Comparison of ENCODE assay signal across 16 cellular contexts in genomic region chr9:20685769-20686168, GRCh38.
DNase-seq lines count a peak whose midpoint lies in the region; ATAC-seq and TF ChIP-seq lines count a peak whose summit lies in the region.
"Had no signal": no experiment of that assay in that cellular context is flagged by ENCODE, and none has a peak within 500 bp of the region (broad histone marks: within the 10 kb centered on the region; RNA-seq: fewer than 3 reads in every experiment).

No MANE protein-coding gene starts in this region.

- H3K4me3 ChIP-seq in KMS-11 (IDR thresholded peaks at IDR 0.05; ENCODE audit: insufficient read depth, low read depth, low read length): no peak overlapping the region
- peak overlapping the region; percentile 91 for H3K4me3 ChIP-seq in endocrine pancreas (ENCODE audit: control insufficient read depth, insufficient read depth, low read length)
- peak overlapping the region; percentile 89 for H3K4me3 ChIP-seq in neuron (ENCODE audit: low read length)

- H3K9me3 ChIP-seq in endocrine pancreas (ENCODE audit: control insufficient read depth, low read length) (no peaks in the 10 kb centered on the region), neuron (ENCODE audit: low read length) (no peaks in the 10 kb centered on the region)

- TF ChIP-seq CTCF in C4-2B (conservative IDR thresholded peaks at IDR 0.05): no peak
- TF ChIP-seq CTCF in KMS-11 (conservative IDR thresholded peaks at IDR 0.05; ENCODE audit: low read depth, low read length): no peak

- ATAC-seq in HG03139 (IDR thresholded peaks at IDR 0.05; ENCODE audit: unreplicated experiment): no peak
- ATAC-seq in HG02840 (IDR thresholded peaks at IDR 0.05; ENCODE audit: low FRiP score, unreplicated experiment): no peak
- ATAC-seq: effector memory CD8-positive, alpha-beta T cell; naive thymus-derived CD8-positive, alpha-beta T cell; Panc1; stimulated activated naive CD8-positive, alpha-beta T cell treated with anti-CD3 and anti-CD28 coated beads, Interleukin-15, amount 100 ng/mL, for 72 hours had no signal

- H4K20me1 ChIP-seq in KMS-11 (ENCODE audit: insufficient read depth): no peaks in the 10 kb centered on the region

- H3K27ac ChIP-seq in C4-2B: peak overlapping the region; percentile 10; the same call in 1 of the 2 replicates
- H3K27ac ChIP-seq in KMS-11: no peak overlapping the region

- H2AFZ ChIP-seq in KMS-11 (ENCODE audit: low read depth) (no peak overlapping the region), neuron (ENCODE audit: low read depth, low read length) (no peak overlapping the region)

- DNase-seq in activated CD4-positive, alpha-beta T cell treated with anti-CD3 and anti-CD28 coated beads, Interleukin-2, amount 50 U/mL, for 4 hours: no peak
- no peak for DNase-seq in NCI-H510A treated with DMSO at 0.1 percent for 48 hours (lab: John Stamatoyannopoulos, UW)
- DNase-seq: activated naive CD4-positive, alpha-beta T cell treated with anti-CD3 and anti-CD28 coated beads for 36 hours; Calu3; effector memory CD8-positive, alpha-beta T cell; NCI-H187; stimulated activated CD4-positive, alpha-beta T cell treated with anti-CD3 and anti-CD28 coated beads, Interleukin-2, amount 100 ng/mL, for 24 hours; stimulated activated naive CD8-positive, alpha-beta T cell treated with anti-CD3 and anti-CD28 coated beads, Interleukin-15, amount 100 ng/mL, for 72 hours had no signal

- H3K79me2 ChIP-seq in KMS-11 (ENCODE audit: insufficient read depth, low read depth): peaks cover 31% of the 10 kb centered on the region

- H3K9ac ChIP-seq in KMS-11: no peak overlapping the region
- H3K9ac ChIP-seq in endocrine pancreas (ENCODE audit: control insufficient read depth, insufficient read depth, low read length): no peak overlapping the region

- no peaks in the 10 kb centered on the region for H3K36me3 ChIP-seq in KMS-11 (ENCODE audit: insufficient read depth)
- H3K36me3 ChIP-seq in endocrine pancreas (ENCODE audit: control insufficient read depth, insufficient read depth, low read length): no peaks in the 10 kb centered on the region
- H3K36me3 ChIP-seq in neuron (ENCODE audit: insufficient read depth, low read length): no peaks in the 10 kb centered on the region

- H3K4me2 ChIP-seq in KMS-11: peak overlapping the region; percentile 58; the same call in 1 of the 2 replicates

- no peaks in the 10 kb centered on the region for H3K27me3 ChIP-seq in KMS-11 (ENCODE audit: insufficient read depth, low read depth)
- no peaks in the 10 kb centered on the region for H3K27me3 ChIP-seq in endocrine pancreas (ENCODE audit: control insufficient read depth, insufficient read depth, low read length)
- no peaks in the 10 kb centered on the region for H3K27me3 ChIP-seq in neuron (ENCODE audit: insufficient read depth, low read length)

- peaks cover 25% of the 10 kb centered on the region for H3K4me1 ChIP-seq in KMS-11 (ENCODE audit: low read depth, poor library complexity, severe bottlenecking)
- peaks cover 22% of the 10 kb centered on the region for H3K4me1 ChIP-seq in endocrine pancreas (ENCODE audit: control insufficient read depth, insufficient read depth, low read length)
- peaks cover 20% of the 10 kb centered on the region for H3K4me1 ChIP-seq in neuron (ENCODE audit: insufficient read depth, low read length)
